17 cellular contexts compared by ENCODE assay signal in genomic region chr15:79844221-79844620, GRCh38.
"Had no signal": no experiment of that assay in that cellular context is flagged by ENCODE, and none has a peak within 500 bp of the region (broad histone marks: within the 10 kb centered on the region; RNA-seq: fewer than 3 reads in every experiment).

No MANE protein-coding gene starts in this region.

- H3K4me3 Mint-ChIP-seq: naive B cell had no signal

- H3K27me3 Mint-ChIP-seq: naive B cell had no signal

- H3K9me3 ChIP-seq: gastroesophageal sphincter, pancreas, spleen, stomach, thoracic aorta, upper lobe of right lung had no signal

- FAIRE-seq: pancreas had no signal

- H3K9me3 Mint-ChIP-seq: activated naive CD4-positive, alpha-beta T cell treated with anti-CD3 and anti-CD28 coated beads, Interleukin-2, amount 50 U/mL, for 72 hours; naive B cell had no signal

- H3K27ac ChIP-seq: coronary artery, gastroesophageal sphincter, pancreas, spleen, stomach, thoracic aorta, upper lobe of right lung had no signal

- H3K27ac Mint-ChIP-seq: activated naive CD4-positive, alpha-beta T cell treated with anti-CD3 and anti-CD28 coated beads, Interleukin-2, amount 50 U/mL, for 72 hours had no signal

- H3K27me3 ChIP-seq: gastroesophageal sphincter, pancreas, spleen, stomach, upper lobe of right lung had no signal

- H3K4me1 ChIP-seq: gastroesophageal sphincter, spleen, stomach, upper lobe of right lung had no signal

- DNase-seq: activated CD4-positive, alpha-beta T cell treated with anti-CD3 and anti-CD28 coated beads, Interleukin-2, amount 50 U/mL, for 4 hours; activated CD4-positive, CD25-positive, alpha-beta regulatory T cell treated with anti-CD3 and anti-CD28 coated beads, Interleukin-2, amount 50 U/mL, for 72 hours; activated T-cell treated with anti-CD3 and anti-CD28 coated beads for 4 hours; amniotic stem cell; islet precursor cell; mammary epithelial cell; naive B cell; pancreas; spleen; stimulated activated CD4-positive, alpha-beta T cell treated with anti-CD3 and anti-CD28 coated beads, Interleukin-1b, Interleukin-23, amount 100 ng/mL, for 48 hours; stomach; T1000; upper lobe of right lung had no signal

- H3K36me3 ChIP-seq: thoracic aorta had no signal

- H3K4me3 ChIP-seq: coronary artery, gastroesophageal sphincter, pancreas, spleen, stomach, thoracic aorta, upper lobe of right lung had no signal
